In the genomic region with DNA sequence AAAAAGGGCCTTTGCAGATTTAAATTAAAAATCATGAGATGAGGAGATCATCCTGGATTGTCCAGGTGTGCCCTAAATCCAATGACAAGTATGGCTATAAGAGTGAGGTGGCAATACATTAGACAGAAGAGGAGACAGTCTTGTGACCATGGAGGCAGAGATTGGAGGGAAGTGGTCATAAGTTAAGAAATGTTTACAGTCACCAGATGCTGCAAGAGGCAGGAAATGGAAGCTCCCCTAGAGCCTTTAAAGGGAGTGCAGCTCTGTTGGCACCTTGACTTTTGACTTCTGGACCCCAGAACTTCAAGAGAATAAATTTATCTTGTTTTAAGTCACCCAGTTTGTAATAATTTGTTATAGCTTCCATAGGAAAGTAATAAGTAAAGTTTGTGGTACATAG, we compare ENCODE assay signal across 19 cellular contexts.
A peak's percentile ranks its signal among the peaks of the same experiment; 100 is the strongest.
DNase-seq lines count a peak whose midpoint lies in the region; ATAC-seq and TF ChIP-seq lines count a peak whose summit lies in the region.
"Had no signal": no experiment of that assay in that cellular context is flagged by ENCODE, and none has a peak within 500 bp of the region (broad histone marks: within the 10 kb centered on the region; RNA-seq: fewer than 3 reads in every experiment).

No MANE protein-coding gene starts in this region.

- H3K4me3 Mint-ChIP-seq in GM23338, result no peak overlapping the region
- H3K4me3 Mint-ChIP-seq in neural crest cell, result no peak overlapping the region
- H3K4me3 Mint-ChIP-seq in T-cell, result no peak overlapping the region
- H3K4me3 Mint-ChIP-seq: CD4-positive, alpha-beta T cell had no signal

- H3K9me3 Mint-ChIP-seq in GM23338 (peaks cover 6% of the 10 kb centered on the region; the same call in 2 of the 3 replicates), neural crest cell (peaks cover 4% of the 10 kb centered on the region), T-cell (peaks cover 0 to 6% (median 5%) of the 10 kb centered on the region in 3 donors)

- CTCF ChIA-PET in T-cell (lab: Charles Lee), result no interaction called here

- H3K27me3 ChIP-seq in GM23338 (ENCODE audit: insufficient read depth), result no peaks in the 10 kb centered on the region
- H3K27me3 ChIP-seq: SJCRH30 had no signal

- no peak for TF ChIP-seq POLR2A in NB4 (IDR thresholded peaks at IDR 0.05; ENCODE audit: extremely low read depth, insufficient read length)

- H3K27ac Mint-ChIP-seq in GM23338 (no peak overlapping the region), neural crest cell (ENCODE audit: unreplicated experiment) (peak overlapping the region; percentile 52), T-cell (no peak overlapping the region)
- H3K27ac Mint-ChIP-seq: CD4-positive, alpha-beta T cell had no signal

- no peak overlapping the region for H3K4me2 ChIP-seq in GM23338

- peaks cover 16% of the 10 kb centered on the region; the same call in 1 of the 2 replicates for H3K4me1 ChIP-seq in GM23338 (ENCODE audit: insufficient read depth)
- H3K4me1 ChIP-seq: HAP-1 had no signal

- TF ChIP-seq CTCF in GM23338 (conservative IDR thresholded peaks at IDR 0.05; ENCODE audit: low read depth in 2 of 2) (no peak), NB4 (IDR thresholded peaks at IDR 0.05; ENCODE audit: low read depth, low read length) (no peak), neural crest cell (conservative IDR thresholded peaks at IDR 0.05) (no peak)

- peaks cover 4% of the 10 kb centered on the region for H3K27me3 Mint-ChIP-seq in GM23338 (ENCODE audit: insufficient read depth, low read depth, poor library complexity)
- H3K27me3 Mint-ChIP-seq in neural crest cell (ENCODE audit: low read depth), result no peaks in the 10 kb centered on the region
- peaks cover 0 to 7% of the 10 kb centered on the region in 2 donors for H3K27me3 Mint-ChIP-seq in T-cell

- no peak overlapping the region for H3K27ac ChIP-seq in GM23338 (ENCODE audit: low read depth)
- H3K27ac ChIP-seq: RWPE1, SJCRH30 had no signal

- POLR2A ChIA-PET in T-cell (lab: Charles Lee), result no interaction called here

- no peak for ATAC-seq in GM23338
- ATAC-seq in T-cell (replicated peaks in 1 of 4), result no peak
- no peak for ATAC-seq in activated CD4-positive, CD25-positive, alpha-beta regulatory T cell treated with anti-CD3 and anti-CD28 coated beads, Interleukin-2, amount 50 U/mL, for 24 hours
- ATAC-seq: PC-3 had no signal

- no peak overlapping the region for H3K4me3 ChIP-seq in GM23338
- no peak overlapping the region for H3K4me3 ChIP-seq in NB4 (ENCODE audit: low read depth, low read length)
- H3K4me3 ChIP-seq: HAP-1, SJCRH30 had no signal

- no peaks in the 10 kb centered on the region for H3K9me2 ChIP-seq in GM23338 (ENCODE audit: insufficient read depth)

- DNase-seq in SIG-M5 treated with dmso at 0.1 percent for 504 hours (lab: John Stamatoyannopoulos, UW; ENCODE audit: unreplicated experiment) (peak; percentile 5), SIG-M5 (lab: John Stamatoyannopoulos, UW) (no peak), GM23338 (ENCODE audit: low spot score) (no peak), NB4 (ENCODE audit: low read depth) (peak; percentile 23), neural crest cell (ENCODE audit: low read depth, low spot score) (no peak), NCI-H82 treated with DMSO at 0.1 percent for 48 hours (lab: John Stamatoyannopoulos, UW; ENCODE audit: unreplicated experiment) (no peak), T-cell (no peak)
- DNase-seq: CD4-positive, alpha-beta T cell; DMS153; KBM-7; NCI-H1092 treated with DMSO at 0.1 percent for 48 hours; NCI-H2081 treated with DMSO at 0.1 percent for 48 hours; NCI-H510A; NCI-H774; PC-3; SJCRH30 had no signal

- no peaks in the 10 kb centered on the region for H4K20me1 ChIP-seq in GM23338 (replicated peaks; ENCODE audit: insufficient read depth)

- H3K36me3 ChIP-seq in GM23338 (ENCODE audit: insufficient read depth), result no peaks in the 10 kb centered on the region
- H3K36me3 ChIP-seq: HAP-1, SJCRH30 had no signal

- H3K36me3 Mint-ChIP-seq in GM23338 (ENCODE audit: low read depth), result no peaks in the 10 kb centered on the region
- H3K36me3 Mint-ChIP-seq in neural crest cell (ENCODE audit: low read depth), result no peaks in the 10 kb centered on the region
- H3K36me3 Mint-ChIP-seq in T-cell, result no peaks in the 10 kb centered on the region

- peak overlapping the region; percentile 84; the same call in 1 of the 2 replicates for H2AFZ ChIP-seq in GM23338

- H3F3A ChIP-seq in GM23338 (replicated peaks; ENCODE audit: low read depth), result no peaks in the 10 kb centered on the region

- no peaks in the 10 kb centered on the region for H3K79me2 ChIP-seq in GM23338 (replicated peaks; ENCODE audit: insufficient read depth)

- peaks cover 11% of the 10 kb centered on the region for H3K4me1 Mint-ChIP-seq in GM23338
- no peaks in the 10 kb centered on the region for H3K4me1 Mint-ChIP-seq in neural crest cell
- H3K4me1 Mint-ChIP-seq in T-cell, result no peaks in the 10 kb centered on the region

TF ChIP-seq in GM23338, 12 proteins besides CTCF, POLR2A, EP300 and RAD21 (continues in another document):
- TF ChIP-seq, protein P1, sequence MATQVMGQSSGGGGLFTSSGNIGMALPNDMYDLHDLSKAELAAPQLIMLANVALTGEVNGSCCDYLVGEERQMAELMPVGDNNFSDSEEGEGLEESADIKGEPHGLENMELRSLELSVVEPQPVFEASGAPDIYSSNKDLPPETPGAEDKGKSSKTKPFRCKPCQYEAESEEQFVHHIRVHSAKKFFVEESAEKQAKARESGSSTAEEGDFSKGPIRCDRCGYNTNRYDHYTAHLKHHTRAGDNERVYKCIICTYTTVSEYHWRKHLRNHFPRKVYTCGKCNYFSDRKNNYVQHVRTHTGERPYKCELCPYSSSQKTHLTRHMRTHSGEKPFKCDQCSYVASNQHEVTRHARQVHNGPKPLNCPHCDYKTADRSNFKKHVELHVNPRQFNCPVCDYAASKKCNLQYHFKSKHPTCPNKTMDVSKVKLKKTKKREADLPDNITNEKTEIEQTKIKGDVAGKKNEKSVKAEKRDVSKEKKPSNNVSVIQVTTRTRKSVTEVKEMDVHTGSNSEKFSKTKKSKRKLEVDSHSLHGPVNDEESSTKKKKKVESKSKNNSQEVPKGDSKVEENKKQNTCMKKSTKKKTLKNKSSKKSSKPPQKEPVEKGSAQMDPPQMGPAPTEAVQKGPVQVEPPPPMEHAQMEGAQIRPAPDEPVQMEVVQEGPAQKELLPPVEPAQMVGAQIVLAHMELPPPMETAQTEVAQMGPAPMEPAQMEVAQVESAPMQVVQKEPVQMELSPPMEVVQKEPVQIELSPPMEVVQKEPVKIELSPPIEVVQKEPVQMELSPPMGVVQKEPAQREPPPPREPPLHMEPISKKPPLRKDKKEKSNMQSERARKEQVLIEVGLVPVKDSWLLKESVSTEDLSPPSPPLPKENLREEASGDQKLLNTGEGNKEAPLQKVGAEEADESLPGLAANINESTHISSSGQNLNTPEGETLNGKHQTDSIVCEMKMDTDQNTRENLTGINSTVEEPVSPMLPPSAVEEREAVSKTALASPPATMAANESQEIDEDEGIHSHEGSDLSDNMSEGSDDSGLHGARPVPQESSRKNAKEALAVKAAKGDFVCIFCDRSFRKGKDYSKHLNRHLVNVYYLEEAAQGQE (IDR thresholded peaks at IDR 0.05; ENCODE audit: unreplicated experiment), result no peak
- TF ChIP-seq ZNF114 (CRISPR knock-in tag; IDR thresholded peaks at IDR 0.05) (no peak), JUNB (IDR thresholded peaks at IDR 0.05; ENCODE audit: unreplicated experiment) (no peak), ZNF331 (CRISPR knock-in tag; IDR thresholded peaks at IDR 0.05; ENCODE audit: low read depth) (no peak), EZH2 (IDR thresholded peaks at IDR 0.05; ENCODE audit: low read depth, unreplicated experiment) (no peak), POLR2AphosphoS5 (IDR thresholded peaks at IDR 0.05; ENCODE audit: low read depth) (no peak), STAT1 (IDR thresholded peaks at IDR 0.05; ENCODE audit: unreplicated experiment) (no peak), NANOG (IDR thresholded peaks at IDR 0.05; ENCODE audit: borderline replicate concordance) (no peak)

Comparison
In these comparisons a context has a peak if more than half of its experiments do, and no peak if none do; other contexts are left out.
1. DNase-seq: peak in SIG-M5 treated with dmso at 0.1 percent for 504 hours (single experiment) and NB4 (single experiment); none in SIG-M5 (single experiment), GM23338 (single experiment), neural crest cell (single experiment), NCI-H82 treated with DMSO at 0.1 percent for 48 hours (single experiment) and T-cell (0 of 34).